26 cellular contexts compared by ENCODE assay signal in genomic region chr12:130920119-130920703, GRCh38. TPM values are rescaled to one million over a fixed set of nuclear protein-coding genes. Genes with fewer than 3 reads are reported as not detected.
A peak's percentile ranks its signal among the peaks of the same experiment; 100 is the strongest.
DNase-seq lines count a peak whose midpoint lies in the region; ATAC-seq and TF ChIP-seq lines count a peak whose summit lies in the region.
"Had no signal": no experiment of that assay in that cellular context is flagged by ENCODE, and none has a peak within 500 bp of the region (broad histone marks: within the 10 kb centered on the region; RNA-seq: fewer than 3 reads in every experiment).

No MANE protein-coding gene starts in this region.

- DNase-seq in heart left ventricle (no peak), cardiac septum (ENCODE audit: low spot score) (no peak), right atrium auricular region (ENCODE audit: low spot score) (peak; percentile 76), sigmoid colon (no peak), medulla oblongata (ENCODE audit: extremely low spot score) (no peak), DMS53 (lab: John Stamatoyannopoulos, UW) (no peak), NCI-H1436 (lab: John Stamatoyannopoulos, UW) (no peak), T-helper 2 cell (no peak)
- DNase-seq: activated CD4-positive, alpha-beta T cell treated with anti-CD3 and anti-CD28 coated beads, Interleukin-2, amount 50 U/mL, for 48 hours; activated naive CD4-positive, alpha-beta T cell treated with Interleukin-2 at 50 U/mL for 16 hours; BE2C; CD8-positive, alpha-beta memory T cell; DMS153; effector CD4-positive, alpha-beta T cell; NCI-H1092 treated with DMSO at 0.1 percent for 48 hours; NCI-H187 treated with DMSO at 0.1 percent for 48 hours; NCI-H69; nephron progenitor cell; retina; stimulated activated CD4-positive, alpha-beta T cell treated with anti-CD3 and anti-CD28 coated beads, Interleukin-2, amount 100 ng/mL, for 48 hours; substantia nigra; T-helper 1 cell had no signal

- whole genome bisulfite sequencing in heart left ventricle, 4 donors: 85 to 93% (median 88%) methylated on average over 15 of the region's 15 CpGs
- WGBS in sigmoid colon, 2 donors: 86% methylated on average over 15 of the region's 15 CpGs

- TF ChIP-seq EP300 in sigmoid colon (IDR thresholded peaks at IDR 0.05): no peak

- H3K36me3 ChIP-seq in heart left ventricle (no peaks in the 10 kb centered on the region), right atrium auricular region (no peaks in the 10 kb centered on the region), sigmoid colon (no peaks in the 10 kb centered on the region)
- H3K36me3 ChIP-seq: adrenal gland, BE2C, ovary had no signal

- peak in 3 of 4 donors; percentile 7 to 40 (median 11) for ATAC-seq in heart left ventricle
- ATAC-seq: left colon had no signal

- H3K27ac ChIP-seq in heart left ventricle: peak overlapping the region in 6 of 12 donors; percentile 7 to 69 (median 56)
- peak overlapping the region; percentile 58 to 83 for H3K27ac ChIP-seq in right atrium auricular region
- H3K27ac ChIP-seq in sigmoid colon: peak overlapping the region in 3 of 4 donors; percentile 12 to 69 (median 31)
- H3K27ac ChIP-seq: ovary had no signal

- TF ChIP-seq CTCF in heart left ventricle (IDR thresholded peaks at IDR 0.05) (no peak), right atrium auricular region (IDR thresholded peaks at IDR 0.05) (no peak), sigmoid colon (IDR thresholded peaks at IDR 0.05) (no peak)

- H3K27me3 ChIP-seq in heart left ventricle (peaks cover 0 to 12% (median 0%) of the 10 kb centered on the region in 9 donors), right atrium auricular region (no peaks in the 10 kb centered on the region), sigmoid colon (peaks cover 0 to 11% (median 0%) of the 10 kb centered on the region in 3 donors)
- H3K27me3 ChIP-seq: ovary had no signal

- peaks cover 0 to 7% (median 0%) of the 10 kb centered on the region in 12 donors for H3K9me3 ChIP-seq in heart left ventricle
- H3K9me3 ChIP-seq in right atrium auricular region: no peaks in the 10 kb centered on the region
- H3K9me3 ChIP-seq in sigmoid colon: peaks cover 0 to 8% (median 0%) of the 10 kb centered on the region in 4 donors
- H3K9me3 ChIP-seq: adrenal gland, BE2C, ovary had no signal

- H3K4me1 ChIP-seq in heart left ventricle (peaks cover 0 to 8% (median 0%) of the 10 kb centered on the region in 12 donors), right atrium auricular region (peaks cover 0 to 10% of the 10 kb centered on the region in 2 donors), sigmoid colon (peaks cover 0 to 19% (median 8%) of the 10 kb centered on the region in 4 donors)
- H3K4me1 ChIP-seq: adrenal gland, BE2C had no signal

- TF ChIP-seq POLR2A in heart left ventricle (IDR thresholded peaks at IDR 0.05) (no peak), sigmoid colon (IDR thresholded peaks at IDR 0.05) (no peak)

- intact Hi-C loops in heart left ventricle (cut with DNase I): no loop called here
- intact Hi-C loops in cardiac septum (cut with DNase I): loop anchor here (2.0 kb wide), 1 partner anchor 213 kb away; no protein-coding TSS in a partner anchor
- intact Hi-C loops in sigmoid colon (cut with DNase I): no loop called here

- no peak overlapping the region for H3K4me3 ChIP-seq in heart left ventricle
- no peak overlapping the region for H3K4me3 ChIP-seq in right atrium auricular region
- no peak overlapping the region for H3K4me3 ChIP-seq in sigmoid colon
- H3K4me3 ChIP-seq: adrenal gland, ovary had no signal

RNA-seq across cellular contexts. Expression of gene ADGRD1, which starts 33.5 kb away (rescaled TPM):
- 100 to 1,000 TPM in 2 of 9 donors, 10 to 100 TPM in 7; 36.3 to 109 (median 75.1) TPM for total RNA-seq in heart left ventricle
- 10 to 100 TPM; 22.7 to 25.7 TPM for polyA plus RNA-seq in heart left ventricle
- total RNA-seq in cardiac septum: 54.6 TPM
- total RNA-seq in right atrium auricular region: 100 to 1,000 TPM; 120 to 168 TPM
- 10 to 100 TPM in 3 of 4 donors, 1 to 10 TPM in 1; 7.2 to 22.5 (median 14.2) TPM for total RNA-seq in sigmoid colon
- 1 to 10 TPM in 2 of 3 donors, under 1 TPM in 1; 0.46 to 3.8 (median 3.0) TPM for polyA plus RNA-seq in sigmoid colon
- total RNA-seq: RPMI7951 had no signal
- polyA plus RNA-seq: CD8-positive, alpha-beta memory T cell had no signal

RNA-seq across cellular contexts. Expression of gene RAN, which starts 48.3 kb away (rescaled TPM):
- total RNA-seq in heart left ventricle (100 to 1,000 TPM; 109 to 413 (median 303) TPM), cardiac septum (344 TPM), right atrium auricular region (100 to 1,000 TPM; 122 to 156 TPM), sigmoid colon (100 to 1,000 TPM; 160 to 186 (median 180) TPM)
- polyA plus RNA-seq in heart left ventricle (100 to 1,000 TPM in 1 of 2 donors, 10 to 100 TPM in 1; 85.6 to 646 TPM), sigmoid colon (100 to 1,000 TPM; 258 to 509 (median 321) TPM)
